12 cellular contexts compared by ENCODE assay signal in genomic region chr22:49051491-49052022, GRCh38.
A peak's percentile ranks its signal among the peaks of the same experiment; 100 is the strongest.
DNase-seq lines count a peak whose midpoint lies in the region; ATAC-seq and TF ChIP-seq lines count a peak whose summit lies in the region.
"Had no signal": no experiment of that assay in that cellular context is flagged by ENCODE, and none has a peak within 500 bp of the region (broad histone marks: within the 10 kb centered on the region; RNA-seq: fewer than 3 reads in every experiment).

No MANE protein-coding gene starts in this region.

- no peak overlapping the region for H3K27ac Mint-ChIP-seq in nephron progenitor cell

- 85 to 91% (median 87%) methylated on average over 31 of the region's 31 CpGs for WGBS in heart left ventricle, 4 donors
- WGBS in upper lobe of left lung, 2 donors: 83 to 86% methylated on average over 31 of the region's 31 CpGs

- no peaks in the 10 kb centered on the region for H3K36me3 Mint-ChIP-seq in nephron progenitor cell (ENCODE audit: low read depth)

- intact Hi-C loops in heart left ventricle (cut with DNase I): loop anchor here in 2 of 10 donors (5.0 to 10.0 kb wide), 2 partner anchors 91 to 673 kb away; no protein-coding TSS in a partner anchor

- H3K9me3 Mint-ChIP-seq in nephron progenitor cell: no peaks in the 10 kb centered on the region
- H3K9me3 Mint-ChIP-seq: activated T-cell treated with anti-CD3 and anti-CD28 coated beads, Interleukin-2, amount 50 U/mL, for 72 hours had no signal

- H3K9me3 ChIP-seq in heart left ventricle (no peaks in the 10 kb centered on the region), right atrium auricular region (no peaks in the 10 kb centered on the region), upper lobe of left lung (no peaks in the 10 kb centered on the region)

- H3K4me3 ChIP-seq in heart left ventricle (peak overlapping the region in 8 of 12 donors; percentile 17 to 55 (median 36)), right atrium auricular region (peak overlapping the region in 1 of 2 donors; percentile 31), coronary artery (peak overlapping the region; percentile 61), upper lobe of left lung (peak overlapping the region in 3 of 4 donors; percentile 29 to 43 (median 43))

- no peak for DNase-seq in heart left ventricle
- no peak for DNase-seq in right atrium auricular region (ENCODE audit: low spot score)
- no peak for DNase-seq in coronary artery (ENCODE audit: low spot score)
- no peak for DNase-seq in nephron progenitor cell
- peak in 1 of 2 donors; percentile 42 for DNase-seq in upper lobe of left lung
- no peak for DNase-seq in T1000 (lab: John Stamatoyannopoulos, UW)
- DNase-seq in middle frontal gyrus (ENCODE audit: extremely low spot score, low spot score): no peak
- DNase-seq: DND-41, NCI-H2029 treated with DMSO at 0.1 percent for 48 hours had no signal

- H3K27ac ChIP-seq in heart left ventricle (no peak overlapping the region), right atrium auricular region (no peak overlapping the region), coronary artery (no peak overlapping the region), upper lobe of left lung (no peak overlapping the region)
- H3K27ac ChIP-seq: VCaP had no signal

- TF ChIP-seq POLR2A in heart left ventricle (IDR thresholded peaks at IDR 0.05) (no peak), upper lobe of left lung (IDR thresholded peaks at IDR 0.05) (no peak)

- ATAC-seq in heart left ventricle (no peak), upper lobe of left lung (ENCODE audit: low FRiP score in 2 of 2) (no peak), GM21423 (IDR thresholded peaks at IDR 0.05; ENCODE audit: unreplicated experiment) (no peak)

- TF ChIP-seq EP300 in upper lobe of left lung (IDR thresholded peaks at IDR 0.05): no peak

- H3K4me1 ChIP-seq in heart left ventricle (no peaks in the 10 kb centered on the region), right atrium auricular region (no peaks in the 10 kb centered on the region), upper lobe of left lung (no peaks in the 10 kb centered on the region)

- H3K27me3 ChIP-seq in heart left ventricle (peaks cover 0 to 6% (median 0%) of the 10 kb centered on the region in 9 donors), right atrium auricular region (no peaks in the 10 kb centered on the region), upper lobe of left lung (no peaks in the 10 kb centered on the region)

- TF ChIP-seq CTCF in heart left ventricle (IDR thresholded peaks at IDR 0.05) (no peak), right atrium auricular region (IDR thresholded peaks at IDR 0.05) (no peak), coronary artery (IDR thresholded peaks at IDR 0.05) (no peak), nephron progenitor cell (IDR thresholded peaks at IDR 0.05) (no peak), upper lobe of left lung (IDR thresholded peaks at IDR 0.05) (no peak)

- H3K4me3 Mint-ChIP-seq in nephron progenitor cell: peak overlapping the region; percentile 82

- no peaks in the 10 kb centered on the region for H3K36me3 ChIP-seq in heart left ventricle
- no peaks in the 10 kb centered on the region for H3K36me3 ChIP-seq in right atrium auricular region
- no peaks in the 10 kb centered on the region for H3K36me3 ChIP-seq in upper lobe of left lung

- peaks cover 12% of the 10 kb centered on the region for H3K4me1 Mint-ChIP-seq in nephron progenitor cell

- peaks cover 18% of the 10 kb centered on the region for H3K27me3 Mint-ChIP-seq in nephron progenitor cell (ENCODE audit: low read depth, poor library complexity)
